Comparison of ENCODE assay signal across 9 cellular contexts in genomic region chr18:10518595-10519273, GRCh38. TPM values are rescaled to one million over a fixed set of nuclear protein-coding genes. Genes with fewer than 3 reads are reported as not detected.
DNase-seq lines count a peak whose midpoint lies in the region; ATAC-seq and TF ChIP-seq lines count a peak whose summit lies in the region.
"Had no signal": no experiment of that assay in that cellular context is flagged by ENCODE, and none has a peak within 500 bp of the region (broad histone marks: within the 10 kb centered on the region; RNA-seq: fewer than 3 reads in every experiment).

No MANE protein-coding gene starts in this region.

- TF ChIP-seq CTCF in lung (IDR thresholded peaks at IDR 0.05; ENCODE audit: control extremely low read depth, extremely low read depth): peak; percentile 28

- peaks cover 4% of the 10 kb centered on the region for H3K4me1 Mint-ChIP-seq in activated naive CD4-positive, alpha-beta T cell treated with anti-CD3 and anti-CD28 coated beads for 36 hours (ENCODE audit: low read depth)

- DNase-seq in Right ventricle myocardium inferior (ENCODE audit: missing footprints) (no peak), cardiac septum (ENCODE audit: low spot score) (no peak), lung (ENCODE audit: low spot score) (no peak)
- no peak for DNase-seq in central memory CD4-positive, alpha-beta T cell
- no peak for DNase-seq in activated naive CD4-positive, alpha-beta T cell treated with anti-CD3 and anti-CD28 coated beads for 36 hours
- DNase-seq: erythroblast had no signal

- no peak overlapping the region for H3K4me3 Mint-ChIP-seq in activated naive CD4-positive, alpha-beta T cell treated with anti-CD3 and anti-CD28 coated beads for 36 hours

- H3K4me1 ChIP-seq in lung (ENCODE audit: control insufficient read depth in 2 of 2, insufficient read depth in 2 of 2, low read length in 2 of 2): peaks cover 0 to 6% of the 10 kb centered on the region in 2 donors

- CTCF ChIA-PET in activated naive CD4-positive, alpha-beta T cell treated with anti-CD3 and anti-CD28 coated beads for 36 hours (lab: Charles Lee): interaction anchor here (2.2 to 4.5 kb wide), 2 partner anchors 28 to 547 kb away, joined by 6 to 32 read pairs; no protein-coding TSS in a partner anchor

- H3K36me3 ChIP-seq in lung (ENCODE audit: control insufficient read depth in 2 of 2, insufficient read depth in 2 of 2, low read length in 2 of 2): no peaks in the 10 kb centered on the region

- no peaks in the 10 kb centered on the region for H3K36me3 Mint-ChIP-seq in activated naive CD4-positive, alpha-beta T cell treated with anti-CD3 and anti-CD28 coated beads for 36 hours (ENCODE audit: low read depth)

- ATAC-seq in Right ventricle myocardium inferior: peak; percentile 80
- no peak for ATAC-seq in lung (ENCODE audit: insufficient read depth, low FRiP score)
- no peak for ATAC-seq in esophagus mucosa
- no peak for ATAC-seq in HG02970 (IDR thresholded peaks at IDR 0.05; ENCODE audit: low FRiP score, unreplicated experiment)

- H3K4me3 ChIP-seq in lung: no peak overlapping the region

- WGBS in lung, 2 donors: 34 to 36% methylated on average over 12 of the region's 12 CpGs

- H3K27ac Mint-ChIP-seq in activated naive CD4-positive, alpha-beta T cell treated with anti-CD3 and anti-CD28 coated beads for 36 hours: no peak overlapping the region

- H3K27me3 ChIP-seq in lung (ENCODE audit: control insufficient read depth, insufficient read depth): no peaks in the 10 kb centered on the region

- intact Hi-C loops in Right ventricle myocardium inferior (cut with DNase I) (loop anchor here (2.0 to 10.0 kb wide), 3 partner anchors 66 to 512 kb away; partner anchors contain the start of gene APCDD1), cardiac septum (cut with DNase I) (loop anchor here (1.0 to 10.0 kb wide), 4 partner anchors 66 to 834 kb away; no protein-coding TSS in a partner anchor)
- intact Hi-C loops in activated naive CD4-positive, alpha-beta T cell treated with anti-CD3 and anti-CD28 coated beads for 36 hours (cut with micrococcal nuclease): no loop called here

- H3K27me3 Mint-ChIP-seq in activated naive CD4-positive, alpha-beta T cell treated with anti-CD3 and anti-CD28 coated beads for 36 hours (ENCODE audit: low read depth): peaks cover 19% of the 10 kb centered on the region

- H3K27ac ChIP-seq in cingulate gyrus (ENCODE audit: low read depth, low read length): peak overlapping the region; percentile 82
- no peak overlapping the region for H3K27ac ChIP-seq in lung (ENCODE audit: low read depth in 1 of 2, low read length in 1 of 2)

- H3K9me3 Mint-ChIP-seq in activated naive CD4-positive, alpha-beta T cell treated with anti-CD3 and anti-CD28 coated beads for 36 hours: no peaks in the 10 kb centered on the region

- H3K9me3 ChIP-seq in lung (ENCODE audit: control insufficient read depth in 2 of 2, insufficient read depth in 1 of 2, low read length in 1 of 2): peaks cover 0 to 4% of the 10 kb centered on the region in 2 donors

RNA-seq across cellular contexts. Expression of gene NAPG, which starts 7.1 kb away (rescaled TPM):
- total RNA-seq in Right ventricle myocardium inferior (30.8 TPM), cardiac septum (44.8 TPM), lung (10 to 100 TPM; 37.2 to 37.4 TPM), esophagus mucosa (24.4 TPM)
- 10 to 100 TPM; 12.7 to 15.1 TPM for polyA plus RNA-seq in lung
- 10 to 100 TPM; 20.2 to 21.0 TPM for total RNA-seq in activated naive CD4-positive, alpha-beta T cell treated with anti-CD3 and anti-CD28 coated beads for 36 hours
